ENCODE assay signal across 26 cellular contexts in the genomic region with DNA sequence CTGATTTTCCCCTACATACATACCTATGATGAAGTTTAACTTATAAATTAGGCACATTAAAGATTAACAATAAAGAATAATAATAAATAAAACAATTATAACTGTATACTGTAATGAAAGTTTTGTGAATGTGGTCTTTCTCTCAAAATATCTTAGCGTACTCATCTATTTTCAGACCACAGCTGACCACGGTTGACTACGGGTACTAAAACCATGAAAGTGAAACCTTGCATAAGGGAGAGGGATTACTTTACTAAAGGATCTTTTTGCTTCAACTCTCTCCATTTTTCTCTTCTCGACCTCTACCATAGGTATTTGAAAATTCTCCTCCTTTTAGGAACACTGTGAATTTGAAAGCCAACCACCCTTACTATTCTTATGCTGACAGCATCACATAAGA.
A peak's percentile ranks its signal among the peaks of the same experiment; 100 is the strongest.
DNase-seq lines count a peak whose midpoint lies in the region; ATAC-seq and FAIRE-seq lines count a peak whose summit lies in the region.
"Had no signal": no experiment of that assay in that cellular context is flagged by ENCODE, and none has a peak within 500 bp of the region (broad histone marks: within the 10 kb centered on the region; RNA-seq: fewer than 3 reads in every experiment).

No MANE protein-coding gene starts in this region.

- peaks cover 31% of the 10 kb centered on the region for H3K4me1 Mint-ChIP-seq in stimulated activated memory B cell treated with anti-CD40 and anti-IgM and Interleukin-4, amounts not matched to agents 10 μg/mL and 1 μg/mL and 100 μg/mL, for 72 hours
- H3K4me1 Mint-ChIP-seq in activated naive CD4-positive, alpha-beta T cell treated with anti-CD3 and anti-CD28 coated beads, Interleukin-2, amount 10 ng/mL, durations not matched to agents 7 days and 5 days, result no peaks in the 10 kb centered on the region
- H3K4me1 Mint-ChIP-seq: CD8-positive, alpha-beta memory T cell; natural killer cell had no signal

- peak; percentile 47 for ATAC-seq in HG02610 (IDR thresholded peaks at IDR 0.05; ENCODE audit: unreplicated experiment)
- peak; percentile 58 for ATAC-seq in HG03432 (IDR thresholded peaks at IDR 0.05; ENCODE audit: unreplicated experiment)
- ATAC-seq in stimulated activated memory B cell treated with anti-CD40 and anti-IgM and Interleukin-4, amounts not matched to agents 10 μg/mL and 1 μg/mL and 100 μg/mL, for 72 hours, result no peak
- ATAC-seq in GM21526 (IDR thresholded peaks at IDR 0.05; ENCODE audit: low FRiP score, unreplicated experiment), result no peak
- ATAC-seq: activated CD8-positive, alpha-beta T cell treated with anti-CD3 and anti-CD28 coated beads, Interleukin-2, amount 10 ng/mL, durations not matched to agents 7 days and 5 days; activated naive CD4-positive, alpha-beta T cell treated with anti-CD3 and anti-CD28 coated beads, Interleukin-2, amount 50 U/mL, for 72 hours; activated T-cell treated with anti-CD3 and anti-CD28 coated beads, Interleukin-2, amount 50 U/mL, for 4 hours; HepG2; natural killer cell; stimulated activated naive B cell treated with anti-CD40 and anti-IgM and Interleukin-4, amounts not matched to agents 10 μg/mL and 1 μg/mL and 100 μg/mL, for 72 hours had no signal

- no peaks in the 10 kb centered on the region for H3K36me3 Mint-ChIP-seq in stimulated activated memory B cell treated with anti-CD40 and anti-IgM and Interleukin-4, amounts not matched to agents 10 μg/mL and 1 μg/mL and 100 μg/mL, for 72 hours
- no peaks in the 10 kb centered on the region for H3K36me3 Mint-ChIP-seq in activated naive CD4-positive, alpha-beta T cell treated with anti-CD3 and anti-CD28 coated beads, Interleukin-2, amount 10 ng/mL, durations not matched to agents 7 days and 5 days
- H3K36me3 Mint-ChIP-seq: activated naive CD4-positive, alpha-beta T cell treated with anti-CD3 and anti-CD28 coated beads, Interleukin-2, amount 50 U/mL, for 72 hours; CD8-positive, alpha-beta memory T cell; natural killer cell; stimulated activated naive B cell treated with anti-CD40 and anti-IgM and Interleukin-4, amounts not matched to agents 10 μg/mL and 1 μg/mL and 100 μg/mL, for 72 hours had no signal

- FAIRE-seq in GM19239 (lab: Jason Lieb, UNC), result peak; percentile 54
- FAIRE-seq: H1, HepG2 had no signal

- H3K27ac Mint-ChIP-seq in stimulated activated memory B cell treated with anti-CD40 and anti-IgM and Interleukin-4, amounts not matched to agents 10 μg/mL and 1 μg/mL and 100 μg/mL, for 72 hours, result peak overlapping the region; percentile 64
- H3K27ac Mint-ChIP-seq in activated naive CD4-positive, alpha-beta T cell treated with anti-CD3 and anti-CD28 coated beads, Interleukin-2, amount 10 ng/mL, durations not matched to agents 7 days and 5 days, result no peak overlapping the region
- H3K27ac Mint-ChIP-seq: activated B cell treated with CpG ODN at 0.5 μM for 24 hours; activated CD8-positive, alpha-beta T cell treated with anti-CD3 and anti-CD28 coated beads, Interleukin-2, amount 10 ng/mL, durations not matched to agents 7 days and 5 days; activated naive CD4-positive, alpha-beta T cell treated with anti-CD3 and anti-CD28 coated beads, Interleukin-2, amount 50 U/mL, for 72 hours; CD8-positive, alpha-beta memory T cell; natural killer cell; stimulated activated naive B cell treated with anti-CD40 and anti-IgM and Interleukin-4, amounts not matched to agents 10 μg/mL and 1 μg/mL and 100 μg/mL, for 72 hours had no signal

- CTCF ChIA-PET in activated naive CD4-positive, alpha-beta T cell treated with anti-CD3 and anti-CD28 coated beads, Interleukin-2, amount 10 ng/mL, durations not matched to agents 7 days and 5 days (lab: Charles Lee), result no interaction called here

- DNase-seq in GM19239 (ENCODE audit: insufficient read length, low spot score) (no peak), substantia nigra (lab: John Stamatoyannopoulos, UW) (no peak)
- no peak for DNase-seq in activated naive CD4-positive, alpha-beta T cell treated with anti-CD3 and anti-CD28 coated beads, Interleukin-2, amount 10 ng/mL, durations not matched to agents 7 days and 5 days
- DNase-seq: activated B cell treated with CpG ODN at 0.5 μM for 24 hours; activated CD8-positive, alpha-beta T cell treated with anti-CD3 and anti-CD28 coated beads, Interleukin-2, amount 10 ng/mL, durations not matched to agents 7 days and 5 days; activated T-cell treated with anti-CD3 and anti-CD28 coated beads, Interleukin-2, amount 50 U/mL, for 4 hours; CD8-positive, alpha-beta memory T cell; DND-41; effector memory CD4-positive, alpha-beta T cell; esophagus squamous epithelium; mesendoderm; MG63; natural killer cell; NCI-H1436 treated with DMSO at 0.1 percent for 48 hours; NCI-H2171; posterior cingulate gyrus; sigmoid colon; stimulated activated naive B cell treated with anti-CD40 and anti-IgM and Interleukin-4, amounts not matched to agents 10 μg/mL and 1 μg/mL and 100 μg/mL, for 72 hours; thyroid gland had no signal

- no peaks in the 10 kb centered on the region for H3K9me3 Mint-ChIP-seq in stimulated activated memory B cell treated with anti-CD40 and anti-IgM and Interleukin-4, amounts not matched to agents 10 μg/mL and 1 μg/mL and 100 μg/mL, for 72 hours
- H3K9me3 Mint-ChIP-seq in activated naive CD4-positive, alpha-beta T cell treated with anti-CD3 and anti-CD28 coated beads, Interleukin-2, amount 10 ng/mL, durations not matched to agents 7 days and 5 days, result no peaks in the 10 kb centered on the region
- H3K9me3 Mint-ChIP-seq: activated B cell treated with CpG ODN at 0.5 μM for 24 hours; activated naive CD4-positive, alpha-beta T cell treated with anti-CD3 and anti-CD28 coated beads, Interleukin-2, amount 50 U/mL, for 72 hours; activated T-cell treated with anti-CD3 and anti-CD28 coated beads, Interleukin-2, amount 50 U/mL, for 4 hours; stimulated activated naive B cell treated with anti-CD40 and anti-IgM and Interleukin-4, amounts not matched to agents 10 μg/mL and 1 μg/mL and 100 μg/mL, for 72 hours had no signal

- H3K4me3 Mint-ChIP-seq in stimulated activated memory B cell treated with anti-CD40 and anti-IgM and Interleukin-4, amounts not matched to agents 10 μg/mL and 1 μg/mL and 100 μg/mL, for 72 hours, result peak overlapping the region; percentile 10
- H3K4me3 Mint-ChIP-seq in activated naive CD4-positive, alpha-beta T cell treated with anti-CD3 and anti-CD28 coated beads, Interleukin-2, amount 10 ng/mL, durations not matched to agents 7 days and 5 days, result no peak overlapping the region
- H3K4me3 Mint-ChIP-seq: activated B cell treated with CpG ODN at 0.5 μM for 24 hours; activated CD8-positive, alpha-beta T cell treated with anti-CD3 and anti-CD28 coated beads, Interleukin-2, amount 10 ng/mL, durations not matched to agents 7 days and 5 days; activated T-cell treated with anti-CD3 and anti-CD28 coated beads, Interleukin-2, amount 50 U/mL, for 4 hours; CD8-positive, alpha-beta memory T cell; natural killer cell; stimulated activated naive B cell treated with anti-CD40 and anti-IgM and Interleukin-4, amounts not matched to agents 10 μg/mL and 1 μg/mL and 100 μg/mL, for 72 hours had no signal

- no peaks in the 10 kb centered on the region for H3K27me3 Mint-ChIP-seq in stimulated activated memory B cell treated with anti-CD40 and anti-IgM and Interleukin-4, amounts not matched to agents 10 μg/mL and 1 μg/mL and 100 μg/mL, for 72 hours
- H3K27me3 Mint-ChIP-seq in activated naive CD4-positive, alpha-beta T cell treated with anti-CD3 and anti-CD28 coated beads, Interleukin-2, amount 10 ng/mL, durations not matched to agents 7 days and 5 days, result no peaks in the 10 kb centered on the region
- H3K27me3 Mint-ChIP-seq: activated B cell treated with CpG ODN at 0.5 μM for 24 hours; CD8-positive, alpha-beta memory T cell; stimulated activated naive B cell treated with anti-CD40 and anti-IgM and Interleukin-4, amounts not matched to agents 10 μg/mL and 1 μg/mL and 100 μg/mL, for 72 hours had no signal

- H3K27ac ChIP-seq in substantia nigra (ENCODE audit: low read depth, low read length, poor library complexity, severe bottlenecking), result no peak overlapping the region
- H3K27ac ChIP-seq: esophagus squamous epithelium, sigmoid colon, thyroid gland had no signal

Comparison
In these comparisons a context has a peak if more than half of its experiments do, and no peak if none do; other contexts are left out.
1. ATAC-seq: peak in HG02610 (single experiment) and HG03432 (single experiment); none in stimulated activated memory B cell treated with anti-CD40 and anti-IgM and Interleukin-4, amounts not matched to agents 10 μg/mL and 1 μg/mL and 100 μg/mL, for 72 hours (single experiment) and GM21526 (single experiment).